Comparison of ENCODE assay signal across 8 cellular contexts in genomic region chr19:1169921-1170885, GRCh38. TPM values are rescaled to one million over a fixed set of nuclear protein-coding genes. Genes with fewer than 3 reads are reported as not detected.
DNase-seq lines count a peak whose midpoint lies in the region; ATAC-seq, FAIRE-seq and TF ChIP-seq lines count a peak whose summit lies in the region.

No MANE protein-coding gene starts in this region.

- H3K23me2 ChIP-seq in H1 (ENCODE audit: low read depth, low read length), result peaks cover 14% of the 10 kb centered on the region

- peak overlapping the region in 5 of 11 experiments; percentile 61 to 73 (median 67); a peak in 5 of 22 replicates for H3K9ac ChIP-seq in BLaER1 treated with 17β-estradiol and CSF1 and Interleukin-3, amounts not matched to agents 10 nM and 100 nM
- H3K9ac ChIP-seq in PC-3 (ENCODE audit: low read length) (peak overlapping the region; percentile 96), H1 (replicated peaks in 1 of 4; ENCODE audit: extremely low read depth in 1 of 4, low read depth in 3 of 4, low read length in 3 of 4) (no peak overlapping the region)

- H3K18ac ChIP-seq in H1 (ENCODE audit: extremely low read depth, low read length), result no peak overlapping the region; the same call in 1 of the 2 replicates

- peak overlapping the region; percentile 96 for H2BK15ac ChIP-seq in H1 (ENCODE audit: low read length)

- peaks cover 71 to 81% (median 76%) of the 10 kb centered on the region in 11 experiments for H4K20me1 ChIP-seq in BLaER1 treated with 17β-estradiol and CSF1 and Interleukin-3, amounts not matched to agents 10 nM and 100 nM
- peaks cover 6% of the 10 kb centered on the region; the same call in 1 of the 2 replicates for H4K20me1 ChIP-seq in PC-3 (ENCODE audit: low read length)
- H4K20me1 ChIP-seq in H1 (replicated peaks in 1 of 2; ENCODE audit: control insufficient read depth in 1 of 2, insufficient read depth in 2 of 2, low read length in 2 of 2), result peaks cover 0 to 30% of the 10 kb centered on the region in 2 experiments

- H2AK5ac ChIP-seq in H1 (ENCODE audit: low read depth, low read length), result peak overlapping the region; percentile 99

- H2BK120ac ChIP-seq in H1 (replicated peaks; ENCODE audit: low read depth, low read length), result peak overlapping the region; percentile 68

- no peak overlapping the region for H3K14ac ChIP-seq in H1 (ENCODE audit: insufficient read length)

- peak overlapping the region; percentile 34 for H4K5ac ChIP-seq in H1 (ENCODE audit: insufficient read length, low read depth, low read length)

- peak overlapping the region; percentile 0 for H3K23ac ChIP-seq in H1 (ENCODE audit: insufficient read length)

- no peak overlapping the region for H3K56ac ChIP-seq in H1 (replicated peaks; ENCODE audit: insufficient read length, low read depth, low read length)

- H3K4ac ChIP-seq in H1 (replicated peaks; ENCODE audit: insufficient read length, low read depth, low read length), result peak overlapping the region; percentile 96

- peaks cover 94% of the 10 kb centered on the region for H3K79me2 ChIP-seq in PC-3 (ENCODE audit: low read length)
- H3K79me2 ChIP-seq in H1 (ENCODE audit: control insufficient read depth in 1 of 2, insufficient read depth in 2 of 2, low read length in 2 of 2), result peaks cover 10 to 71% of the 10 kb centered on the region in 2 experiments

- H3K27me3 ChIP-seq in BLaER1 treated with 17β-estradiol and CSF1 and Interleukin-3, amounts not matched to agents 10 nM and 100 nM, result no peaks in the 10 kb centered on the region
- no peaks in the 10 kb centered on the region for H3K27me3 ChIP-seq in PC-3 (ENCODE audit: low read length)
- no peaks in the 10 kb centered on the region; a peak in 1 of 7 replicates for H3K27me3 ChIP-seq in H1 (replicated peaks in 1 of 4; ENCODE audit: control insufficient read depth in 3 of 4, extremely low read depth in 1 of 4, insufficient read depth in 3 of 4, low read length in 3 of 4)

- H2BK5ac ChIP-seq in H1 (ENCODE audit: low read depth, low read length), result peak overlapping the region; percentile 97

- CTCF ChIA-PET in PC-3 (lab: Charles Lee) (no interaction called here), H1 (lab: Charles Lee; ENCODE audit: partially characterized antibody) (interaction anchor here (0.8 to 1.1 kb wide), 2 partner anchors 51 to 53 kb away, joined by 3 read pairs; no protein-coding TSS in a partner anchor)

- peak overlapping the region; percentile 84 for H2BK20ac ChIP-seq in H1 (ENCODE audit: low read length)

- H3F3A ChIP-seq in PC-3 (ENCODE audit: low read length, unreplicated experiment), result no peaks in the 10 kb centered on the region

- no peak overlapping the region for H2AFZ ChIP-seq in PC-3 (ENCODE audit: low read length)
- H2AFZ ChIP-seq in H1 (ENCODE audit: low read length), result no peak overlapping the region

- H3K4me3 ChIP-seq in BLaER1 treated with 17β-estradiol and CSF1 and Interleukin-3, amounts not matched to agents 10 nM and 100 nM, result 0 out of 20 replicates have a peak overlapping the region, but pooled peaks of 1 of the 10 experiments have one; percentile 64
- peak overlapping the region; percentile 82 for H3K4me3 ChIP-seq in PC-3 (ENCODE audit: low read length)
- H3K4me3 ChIP-seq in H1 (ENCODE audit: extremely low read depth in 1 of 4, insufficient read depth in 2 of 4, low read depth in 3 of 4, low read length in 4 of 4), result no peak overlapping the region

- peak overlapping the region in 4 of 11 experiments; percentile 68 to 79 (median 74); a peak in 7 of 22 replicates for H3K27ac ChIP-seq in BLaER1 treated with 17β-estradiol and CSF1 and Interleukin-3, amounts not matched to agents 10 nM and 100 nM
- H3K27ac ChIP-seq in PC-3 (ENCODE audit: low read length) (peak overlapping the region; percentile 98), H1 (ENCODE audit: low read depth, low read length) (peak overlapping the region; percentile 48)

- 95% methylated on average over 49 of the region's 52 CpGs; no CpG with 5 or more reads in 1 of the 2 experiments for WGBS in H1 (ENCODE audit: extremely low coverage in 1 of 2, insufficient coverage in 1 of 2, insufficient read length in 1 of 2, insufficient replicate concordance in 2 of 2, low coverage in 1 of 2, low lambda C conversion rate in 2 of 2, missing lambda C conversion rate in 1 of 2), 2 experiments

- POLR2A ChIA-PET in PC-3 (lab: Charles Lee; ENCODE audit: unreplicated experiment) (no interaction called here), H1 (lab: Charles Lee; ENCODE audit: partially characterized antibody) (interaction anchor here (0.6 to 1.6 kb wide), 4 partner anchors 13 to 144 kb away, joined by 3 to 4 read pairs (median 4); partner anchors contain the start of gene CNN2)

- TF ChIP-seq POLR2A in H1 (IDR thresholded peaks at IDR 0.05; ENCODE audit: control extremely low read depth in 1 of 2, low read depth in 2 of 2, low read length in 2 of 2), result no peak

- peaks cover 0 to 38% (median 5%) of the 10 kb centered on the region in 11 experiments; a peak in 12 of 22 replicates for H3K36me3 ChIP-seq in BLaER1 treated with 17β-estradiol and CSF1 and Interleukin-3, amounts not matched to agents 10 nM and 100 nM
- no peaks in the 10 kb centered on the region for H3K36me3 ChIP-seq in PC-3 (ENCODE audit: low read depth, low read length)
- H3K36me3 ChIP-seq in H1 (ENCODE audit: control insufficient read depth in 2 of 4, insufficient read depth in 4 of 4, low read length in 3 of 4), result peaks cover 0 to 2% (median 0%) of the 10 kb centered on the region in 4 experiments; a peak in 1 of 8 replicates

- peaks cover 43% of the 10 kb centered on the region for H3K79me1 ChIP-seq in H1 (ENCODE audit: low read depth, low read length)

- no peak for TF ChIP-seq EP300 in H1 (IDR thresholded peaks at IDR 0.05; ENCODE audit: borderline replicate concordance in 1 of 2, low read depth in 2 of 2, low read length in 2 of 2)

- H3K9me2 ChIP-seq in PC-3 (replicated peaks; ENCODE audit: low read length), result no peaks in the 10 kb centered on the region

- FAIRE-seq in H1 (lab: Jason Lieb, UNC), result no peak

- ATAC-seq in PC-3 (peak; percentile 20), GM21529 (IDR thresholded peaks at IDR 0.05; ENCODE audit: unreplicated experiment) (no peak), GM18520 (IDR thresholded peaks at IDR 0.05; ENCODE audit: unreplicated experiment) (no peak)

- TF ChIP-seq RAD21 in H1 (IDR thresholded peaks at IDR 0.05 in 1 of 2, conservative IDR thresholded peaks at IDR 0.05 in 1 of 2; ENCODE audit: low read depth in 2 of 2, low read length in 2 of 2), result no peak

- DNase-seq in PC-3 (peak; percentile 87), H1 (ENCODE audit: low read depth in 1 of 2, low spot score in 2 of 2) (no peak), occipital lobe (lab: John Stamatoyannopoulos, UW) (peak; percentile 78), GM19240 (ENCODE audit: insufficient read length, low spot score) (no peak), DMS79 (lab: John Stamatoyannopoulos, UW) (no peak)

- no peaks in the 10 kb centered on the region for H3K9me3 ChIP-seq in BLaER1 treated with 17β-estradiol and CSF1 and Interleukin-3, amounts not matched to agents 10 nM and 100 nM (replicated peaks in 1 of 11)
- H3K9me3 ChIP-seq in PC-3 (ENCODE audit: low read length) (no peaks in the 10 kb centered on the region), H1 (ENCODE audit: insufficient read depth in 2 of 2, low read depth in 1 of 2, low read length in 1 of 2) (no peaks in the 10 kb centered on the region)

- peak overlapping the region; percentile 83 to 99 (median 95); a peak in 20 of 22 replicates for H3K4me2 ChIP-seq in BLaER1 treated with 17β-estradiol and CSF1 and Interleukin-3, amounts not matched to agents 10 nM and 100 nM
- H3K4me2 ChIP-seq in PC-3 (ENCODE audit: low read length) (peak overlapping the region; percentile 90), H1 (ENCODE audit: insufficient read depth in 1 of 2, low read depth in 2 of 2, low read length in 2 of 2) (peak overlapping the region in 1 of 2 experiments; percentile 47; a peak in 1 of 4 replicates)

- peaks cover 83 to 89% (median 86%) of the 10 kb centered on the region in 10 experiments for H3K4me1 ChIP-seq in BLaER1 treated with 17β-estradiol and CSF1 and Interleukin-3, amounts not matched to agents 10 nM and 100 nM
- H3K4me1 ChIP-seq in PC-3 (ENCODE audit: insufficient read depth, low read length) (peaks cover 44% of the 10 kb centered on the region), H1 (replicated peaks in 1 of 4; ENCODE audit: control insufficient read depth in 3 of 4, insufficient read depth in 4 of 4, low read length in 3 of 4) (peaks cover 0 to 29% (median 17%) of the 10 kb centered on the region in 4 experiments; a peak in 5 of 7 replicates)

- peak overlapping the region; percentile 91; the same call in 1 of the 2 replicates for H2BK12ac ChIP-seq in H1 (ENCODE audit: low read depth, low read length)

- BruUV-seq in PC-3 (replicated peaks; lab: Mats Ljungman, UMichigan), result TSS peak; percentile 15

- peak overlapping the region; percentile 90; the same call in 1 of the 2 replicates for H4K8ac ChIP-seq in H1 (ENCODE audit: extremely low read depth, insufficient read depth, low read length)

- peak overlapping the region; percentile 95 for H4K91ac ChIP-seq in H1 (replicated peaks; ENCODE audit: insufficient read length, low read length)

- TF ChIP-seq CTCF in PC-3 (conservative IDR thresholded peaks at IDR 0.05; ENCODE audit: low read depth, low read length), result no peak
- TF ChIP-seq CTCF in H1 (IDR thresholded peaks at IDR 0.05; ENCODE audit: control extremely low read depth in 1 of 3, insufficient read depth in 1 of 3, low read depth in 1 of 3, low read length in 3 of 3), result no peak

- intact Hi-C loops in PC-3 (cut with micrococcal nuclease), result loop anchor here (10.0 kb wide), 1 partner anchor 65 kb away; the partner anchor contains the start of gene GPX4

RNA-seq across cellular contexts. Expression of gene SBNO2, which starts 3.9 kb away (rescaled TPM):
- total RNA-seq in PC-3 (2014; rRNA removed) (62.4 and 75.0 TPM in 2 replicates), occipital lobe (4.2 TPM)
- total RNA-seq in H1 (2021; fragmentation: NEBNext Ultra II Directional; extraction: Animal tissue kit (Norgen Biotek cat#: 25700)), result 31.4 and 37.4 TPM in 2 replicates
- polyA plus RNA-seq in H1 (2011; rRNA removed), result 12.2 and 21.3 TPM in 2 replicates
- polyA plus RNA-seq in H1 (2011; cell fraction: cytosol; rRNA removed), result 12.8 TPM
- 67.3 TPM for polyA plus RNA-seq in H1 (2011; cell fraction: nucleus; rRNA removed)
- polyA plus RNA-seq in H1 (2012, experiment 1 of 2), result 21.4 to 33.6 TPM (median 24.5 TPM) in 4 replicates
- 13.6 TPM for polyA plus RNA-seq in H1 (2012, experiment 2 of 2)
- polyA plus RNA-seq in H1 (2013, experiment 1 of 2), result 16.0 TPM
- 14.4 TPM for polyA plus RNA-seq in H1 (2013, experiment 2 of 2)
- 10.0 and 10.6 TPM in 2 replicates for polyA minus RNA-seq in H1 (2011; rRNA and poly(A)+ RNA removed)
- 23.1 TPM for polyA minus RNA-seq in H1 (2011; cell fraction: cytosol; rRNA and poly(A)+ RNA removed)
- 23.4 TPM for polyA minus RNA-seq in H1 (2011; cell fraction: nucleus; rRNA and poly(A)+ RNA removed)

RNA-seq across cellular contexts. Expression of gene STK11, which starts 35.4 kb away (rescaled TPM):
- total RNA-seq in PC-3 (2014; rRNA removed) (82.4 and 93.0 TPM in 2 replicates), occipital lobe (49.0 TPM)
- 70.7 and 75.2 TPM in 2 replicates for total RNA-seq in H1 (2021; fragmentation: NEBNext Ultra II Directional; extraction: Animal tissue kit (Norgen Biotek cat#: 25700))
- 45.3 and 71.0 TPM in 2 replicates for polyA plus RNA-seq in H1 (2011; rRNA removed)
- polyA plus RNA-seq in H1 (2011; cell fraction: cytosol; rRNA removed), result 71.1 TPM
- 143 TPM for polyA plus RNA-seq in H1 (2011; cell fraction: nucleus; rRNA removed)
- polyA plus RNA-seq in H1 (2012, experiment 1 of 2), result 58.3 to 76.3 TPM (median 64.8 TPM) in 4 replicates
- 55.4 TPM for polyA plus RNA-seq in H1 (2012, experiment 2 of 2)
- 44.0 TPM for polyA plus RNA-seq in H1 (2013, experiment 1 of 2)
- polyA plus RNA-seq in H1 (2013, experiment 2 of 2), result 41.8 TPM
- 22.4 and 26.9 TPM in 2 replicates for polyA minus RNA-seq in H1 (2011; rRNA and poly(A)+ RNA removed)
- 44.5 TPM for polyA minus RNA-seq in H1 (2011; cell fraction: cytosol; rRNA and poly(A)+ RNA removed)
- polyA minus RNA-seq in H1 (2011; cell fraction: nucleus; rRNA and poly(A)+ RNA removed), result 46.0 TPM

Comparison
In these comparisons a context has a peak if more than half of its experiments do, and no peak if none do; other contexts are left out.
1. DNase-seq: peak in PC-3 (single experiment) and occipital lobe (single experiment); none in H1 (0 of 2), GM19240 (single experiment) and DMS79 (single experiment).